ENCODE assay signal across 13 cellular contexts in genomic region chr17:6663200-6663599, GRCh38. TPM values are rescaled to one million over a fixed set of nuclear protein-coding genes. Genes with fewer than 3 reads are reported as not detected.
"Had no signal": no experiment of that assay in that cellular context is flagged by ENCODE, and none has a peak within 500 bp of the region (broad histone marks: within the 10 kb centered on the region; RNA-seq: fewer than 3 reads in every experiment).

No MANE protein-coding gene starts in this region.

RNA-seq across cellular contexts. Expression of gene SLC13A5, which starts 50.0 kb away (rescaled TPM):
- total RNA-seq: activated B cell treated with CpG ODN at 0.5 μM for 24 hours; activated CD4-positive, alpha-beta memory T cell treated with anti-CD3 and anti-CD28 coated beads for 36 hours; activated CD4-positive, alpha-beta memory T cell treated with anti-CD3 and anti-CD28 coated beads, Interleukin-2, amount 10 ng/mL, durations not matched to agents 7 days and 5 days; activated CD4-positive, alpha-beta T cell treated with anti-CD3 and anti-CD28 coated beads for 36 hours; activated CD4-positive, alpha-beta T cell treated with anti-CD3 and anti-CD28 coated beads, Interleukin-2, amount 10 ng/mL, durations not matched to agents 24 days and 14 days; activated CD4-positive, alpha-beta T cell treated with anti-CD3 and anti-CD28 coated beads, Interleukin-2, amount 10 ng/mL, durations not matched to agents 7 days and 5 days; activated CD8-positive, alpha-beta memory T cell treated with anti-CD3 and anti-CD28 coated beads for 36 hours; activated CD8-positive, alpha-beta memory T cell treated with anti-CD3 and anti-CD28 coated beads, Interleukin-2, amount 10 ng/mL, durations not matched to agents 7 days and 5 days; activated CD8-positive, alpha-beta T cell treated with anti-CD3 and anti-CD28 coated beads for 36 hours; activated CD8-positive, alpha-beta T cell treated with anti-CD3 and anti-CD28 coated beads, Interleukin-2, amount 10 ng/mL, durations not matched to agents 7 days and 5 days; T-helper 1 cell treated with Interleukin-12 subunit alpha and Interleukin-12 subunit beta and Interleukin-4 antibody, amounts not matched to agents 30 ng/mL and 1 ng/mL, for 36 hours; T-helper 17 cell; T-helper 2 cell treated with Interferon-gamma antibody and Interleukin-4, amounts not matched to agents 100 ng/mL and 5 ng/mL, for 36 hours had no signal
